ENCODE assay signal across 13 cellular contexts in the genomic region with DNA sequence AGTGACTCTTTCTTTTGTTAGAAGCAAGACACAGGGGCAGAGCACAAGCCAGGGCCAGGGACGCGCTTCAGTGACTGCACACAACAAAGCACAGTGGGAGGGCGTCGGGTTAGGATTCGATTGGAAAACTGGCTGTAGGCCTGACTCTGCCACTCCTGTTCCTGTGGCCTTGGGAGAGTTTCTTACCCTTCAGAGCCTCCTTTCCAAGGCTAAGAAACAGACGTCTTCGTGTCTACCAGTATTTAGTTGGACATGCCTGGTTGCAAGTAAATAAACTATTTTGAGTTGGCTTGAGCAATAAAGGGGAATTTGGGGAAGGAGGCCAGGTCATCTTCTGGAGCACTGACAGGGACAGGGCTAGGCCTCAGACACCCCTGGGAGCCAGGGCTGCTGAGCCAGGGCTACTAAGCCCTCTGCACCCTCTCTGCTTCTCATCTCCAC.
A peak's percentile ranks its signal among the peaks of the same experiment; 100 is the strongest.
DNase-seq lines count a peak whose midpoint lies in the region; ATAC-seq and TF ChIP-seq lines count a peak whose summit lies in the region.
"Had no signal": no experiment of that assay in that cellular context is flagged by ENCODE, and none has a peak within 500 bp of the region (broad histone marks: within the 10 kb centered on the region; RNA-seq: fewer than 3 reads in every experiment).

No MANE protein-coding gene starts in this region.

- no peak overlapping the region for H2BK5ac ChIP-seq in mesenchymal stem cell (ENCODE audit: low read depth, low read length, poor library complexity, severe bottlenecking)

- H3K9me2 ChIP-seq in PC-9 (ENCODE audit: insufficient read depth) = no peaks in the 10 kb centered on the region

- H3K18ac ChIP-seq in mesenchymal stem cell (ENCODE audit: low read depth in 1 of 2, low read length in 2 of 2) = peak overlapping the region; percentile 71 to 85

- H2BK12ac ChIP-seq in mesenchymal stem cell (ENCODE audit: low read length in 2 of 2) = peak overlapping the region; percentile 75

- H3K79me1 ChIP-seq in mesenchymal stem cell (replicated peaks; ENCODE audit: low read length, poor library complexity, severe bottlenecking) = no peaks in the 10 kb centered on the region

- no peak overlapping the region for H2AK5ac ChIP-seq in mesenchymal stem cell (ENCODE audit: low read length, severe bottlenecking)

- TF ChIP-seq CTCF in Calu3 (IDR thresholded peaks at IDR 0.05; ENCODE audit: unreplicated experiment) = no peak
- no peak for TF ChIP-seq CTCF in PC-9 (conservative IDR thresholded peaks at IDR 0.05)

- peak overlapping the region; percentile 66 for H2BK120ac ChIP-seq in mesenchymal stem cell (ENCODE audit: low read depth, low read length)

- no peaks in the 10 kb centered on the region for H3K27me3 ChIP-seq in PC-9 (ENCODE audit: insufficient read depth, low read depth)
- H3K27me3 ChIP-seq in mesenchymal stem cell (ENCODE audit: control insufficient read depth in 1 of 2, insufficient read depth in 1 of 2, low read length in 2 of 2) = peaks cover 40 to 45% of the 10 kb centered on the region in 2 experiments
- H3K27me3 ChIP-seq: left lung had no signal

- no peak for ATAC-seq in HG03342 (IDR thresholded peaks at IDR 0.05; ENCODE audit: unreplicated experiment)
- ATAC-seq in GM21515 (IDR thresholded peaks at IDR 0.05; ENCODE audit: unreplicated experiment) = no peak
- ATAC-seq: left lung, Panc1 had no signal

- H3K27ac ChIP-seq in PC-9 = 0 out of 2 replicates have a peak overlapping the region, but pooled peaks have one; percentile 9
- H3K27ac ChIP-seq in mesenchymal stem cell (ENCODE audit: low read length, poor library complexity, severe bottlenecking) = peak overlapping the region; percentile 25
- H3K27ac ChIP-seq: left lung had no signal

- H3F3A ChIP-seq in PC-9 (ENCODE audit: insufficient read depth, low read depth) = peaks cover 38% of the 10 kb centered on the region

- H3K4me3 ChIP-seq in PC-9 = no peak overlapping the region
- H3K4me3 ChIP-seq in mesenchymal stem cell (ENCODE audit: insufficient read depth in 1 of 2, low read depth in 1 of 2, low read length in 2 of 2) = no peak overlapping the region
- H3K4me3 ChIP-seq: left lung had no signal

- CTCF ChIA-PET in Calu3 (lab: Charles Lee) (interaction anchor here (0.6 kb wide), 1 partner anchor 97 kb away, joined by 4 read pairs; no protein-coding TSS in a partner anchor), PC-9 (lab: Charles Lee) (no interaction called here)

- H3K9me3 Mint-ChIP-seq in Calu3 (ENCODE audit: low read depth, unreplicated experiment) = peaks cover 2% of the 10 kb centered on the region
- H3K9me3 Mint-ChIP-seq: activated T-helper 1 cell treated with anti-CD3 and anti-CD28 coated beads, Interleukin-12 subunit alpha, Interleukin-12 subunit beta, Interleukin-2, Interleukin-4 antibody, amounts not matched to agents 30 ng/mL and 10 ng/mL and 1 ng/mL, durations not matched to agents 14 hours and 24 hours and 36 hours had no signal

- H2AFZ ChIP-seq in PC-9 (no peak overlapping the region), mesenchymal stem cell (ENCODE audit: low read depth, low read length) (no peak overlapping the region)

- H4K91ac ChIP-seq in mesenchymal stem cell (ENCODE audit: low read length) = peak overlapping the region; percentile 89

- no peaks in the 10 kb centered on the region for H3K27me3 Mint-ChIP-seq in Calu3 (ENCODE audit: unreplicated experiment)

- intact Hi-C loops in Calu3 (cut with micrococcal nuclease; ENCODE audit: unreplicated experiment) (loop anchor here (10.0 kb wide), 1 partner anchor 951 kb away; no protein-coding TSS in a partner anchor), PC-9 (cut with micrococcal nuclease; ENCODE audit: unreplicated experiment) (no loop called here)

- H3K9me3 ChIP-seq in PC-9 (ENCODE audit: insufficient read depth, low read depth) = peaks cover 8% of the 10 kb centered on the region; the same call in 1 of the 2 replicates
- H3K9me3 ChIP-seq in mesenchymal stem cell (ENCODE audit: control insufficient read depth, low read length) = peaks cover 4% of the 10 kb centered on the region

- POLR2A ChIA-PET in PC-9 (lab: Charles Lee; ENCODE audit: unreplicated experiment) = no interaction called here

- peaks cover 4% of the 10 kb centered on the region for H3K36me3 Mint-ChIP-seq in Calu3 (ENCODE audit: insufficient read depth, unreplicated experiment)

- H3K14ac ChIP-seq in mesenchymal stem cell (ENCODE audit: low read length in 2 of 2) = peak overlapping the region in 1 of 2 experiments; percentile 73

- H3K4me1 ChIP-seq in PC-9 (replicated peaks; ENCODE audit: insufficient read depth) (peaks cover 53% of the 10 kb centered on the region), mesenchymal stem cell (ENCODE audit: control insufficient read depth, insufficient read depth, low read depth, low read length) (peaks cover 6% of the 10 kb centered on the region)
- H3K4me1 ChIP-seq: left lung had no signal

- peaks cover 45% of the 10 kb centered on the region for H3K4me1 Mint-ChIP-seq in Calu3 (ENCODE audit: low read depth, unreplicated experiment)

- H3K4me2 ChIP-seq in PC-9 (no peak overlapping the region), mesenchymal stem cell (ENCODE audit: low read length, poor library complexity, severe bottlenecking) (no peak overlapping the region)

- H3K27ac Mint-ChIP-seq in Calu3 (ENCODE audit: unreplicated experiment) = peak overlapping the region; percentile 23
- H3K27ac Mint-ChIP-seq: activated T-helper 1 cell treated with anti-CD3 and anti-CD28 coated beads, Interleukin-12 subunit alpha, Interleukin-12 subunit beta, Interleukin-2, Interleukin-4 antibody, amounts not matched to agents 30 ng/mL and 10 ng/mL and 1 ng/mL, durations not matched to agents 14 hours and 24 hours and 36 hours had no signal

- no peaks in the 10 kb centered on the region; the same call in 1 of the 2 replicates for H3K79me2 ChIP-seq in PC-9 (ENCODE audit: low read depth)

- peak overlapping the region; percentile 49 to 89 for H3K4ac ChIP-seq in mesenchymal stem cell (ENCODE audit: low read depth in 1 of 2, low read length in 2 of 2)

- 44% methylated on average over 7 of the region's 7 CpGs for WGBS in mesenchymal stem cell

- peak overlapping the region; percentile 76 for H4K8ac ChIP-seq in mesenchymal stem cell (ENCODE audit: low read length)

- H2BK15ac ChIP-seq in mesenchymal stem cell (ENCODE audit: low read depth, poor library complexity, severe bottlenecking) = no peak overlapping the region

- no peak overlapping the region for H3K9ac ChIP-seq in mesenchymal stem cell (ENCODE audit: low read length)

- H3K36me3 ChIP-seq in PC-9 (ENCODE audit: low read depth) = no peaks in the 10 kb centered on the region
- H3K36me3 ChIP-seq in mesenchymal stem cell (ENCODE audit: control insufficient read depth in 1 of 2, insufficient read depth in 2 of 2, low read depth in 1 of 2, low read length in 2 of 2) = no peaks in the 10 kb centered on the region
- H3K36me3 ChIP-seq: left lung had no signal

- no peak for DNase-seq in Calu3
- peak; percentile 74 for DNase-seq in NCI-H1105 (lab: John Stamatoyannopoulos, UW)
- DNase-seq in PC-9 = no peak
- peak; percentile 65 for DNase-seq in mesenchymal stem cell
- no peak for DNase-seq in T1000 (lab: John Stamatoyannopoulos, UW)
- no peak for DNase-seq in T-helper 2 cell
- DNase-seq: central memory CD4-positive, alpha-beta T cell; left lung; posterior cingulate gyrus had no signal

- BruUV-seq in Calu3 (replicated peaks; lab: Mats Ljungman, UMichigan) = no TSS peak
- no TSS peak for BruUV-seq in PC-9 (replicated peaks; lab: Mats Ljungman, UMichigan)

- no peaks in the 10 kb centered on the region for H4K20me1 ChIP-seq in PC-9 (ENCODE audit: insufficient read depth)

- H3K4me3 Mint-ChIP-seq in Calu3 (ENCODE audit: low read depth, unreplicated experiment) = no peak overlapping the region
- H3K4me3 Mint-ChIP-seq: activated T-helper 1 cell treated with anti-CD3 and anti-CD28 coated beads, Interleukin-12 subunit alpha, Interleukin-12 subunit beta, Interleukin-2, Interleukin-4 antibody, amounts not matched to agents 30 ng/mL and 10 ng/mL and 1 ng/mL, durations not matched to agents 14 hours and 24 hours and 36 hours had no signal

- no peak overlapping the region for H3K23ac ChIP-seq in mesenchymal stem cell (ENCODE audit: low read length in 2 of 2)

Comparison
In these comparisons a context has a peak if more than half of its experiments do, and no peak if none do; other contexts are left out.
1. DNase-seq: peak in NCI-H1105 (single experiment) and mesenchymal stem cell (single experiment); none in Calu3 (single experiment), PC-9 (0 of 2), T1000 (single experiment) and T-helper 2 cell (0 of 5).